Comparison of ENCODE assay signal across 34 cellular contexts in genomic region chr7:155818154-155818819, GRCh38. TPM values are rescaled to one million over a fixed set of nuclear protein-coding genes. Genes with fewer than 3 reads are reported as not detected.
"Had no signal": no experiment of that assay in that cellular context is flagged by ENCODE, and none has a peak within 500 bp of the region (broad histone marks: within the 10 kb centered on the region; RNA-seq: fewer than 3 reads in every experiment).

No MANE protein-coding gene starts in this region.

- H3K27me3 ChIP-seq: ovary had no signal

- H3K9me3 ChIP-seq: gastroesophageal sphincter, ovary had no signal

- DNase-seq: activated CD4-positive, alpha-beta T cell treated with anti-CD3 and anti-CD28 coated beads for 4 hours; activated CD4-positive, alpha-beta T cell treated with anti-CD3 and anti-CD28 coated beads, Interleukin-2, amount 50 U/mL, for 4 hours; activated CD8-positive, alpha-beta memory T cell treated with anti-CD3 and anti-CD28 coated beads, Interleukin-2, amount 50 U/mL, for 4 hours; activated gamma-delta T cell; activated naive CD4-positive, alpha-beta T cell treated with anti-CD3 and anti-CD28 coated beads, Interleukin-2, amount 10 ng/mL, durations not matched to agents 7 days and 5 days; activated naive CD8-positive, alpha-beta T cell treated with anti-CD3 and anti-CD28 coated beads, Interleukin-2, amount 10 ng/mL, durations not matched to agents 7 days and 5 days; activated T-cell treated with anti-CD3 and anti-CD28 coated beads, Interleukin-2, amount 50 U/mL, for 1 hour; amniotic stem cell; caudate nucleus; cortex of kidney; effector memory CD8-positive, alpha-beta T cell; islet precursor cell; left cardiac atrium; left ventricle myocardium superior; mammary epithelial cell; ovary; retina; stimulated activated CD4-positive, alpha-beta T cell treated with anti-CD3 and anti-CD28 coated beads, Interleukin-4, amount 100 ng/mL, for 24 hours; substantia nigra; T-helper 9 cell had no signal

- H3K4me3 ChIP-seq: gastroesophageal sphincter, hepatocyte, ovary, skin epidermis, upper lobe of left lung had no signal

- H3K4me1 ChIP-seq: gastroesophageal sphincter had no signal

- H3K36me3 ChIP-seq: gastroesophageal sphincter, ovary, upper lobe of left lung had no signal

- H3K27ac ChIP-seq: gastroesophageal sphincter, hepatocyte, ovary, skin epidermis, upper lobe of left lung, VCaP had no signal

- ATAC-seq: effector memory CD8-positive, alpha-beta T cell; gastroesophageal sphincter; left cardiac atrium; left ventricle myocardium superior; naive thymus-derived CD8-positive, alpha-beta T cell; sciatic nerve; stimulated activated effector memory CD8-positive, alpha-beta T cell treated with anti-CD3 and anti-CD28 coated beads, Interleukin-12 subunit alpha, Interleukin-12 subunit beta, amount 100 ng/mL, for 72 hours had no signal

RNA-seq across cellular contexts. Expression of gene SHH, which starts 6.0 kb away (rescaled TPM):
- total RNA-seq: activated CD8-positive, alpha-beta memory T cell treated with anti-CD3 and anti-CD28 coated beads for 36 hours; activated naive CD8-positive, alpha-beta T cell treated with anti-CD3 and anti-CD28 coated beads, Interleukin-2, amount 10 ng/mL, durations not matched to agents 7 days and 5 days; activated T-helper 1 cell treated with anti-CD3 and anti-CD28 coated beads, Interleukin-12 subunit alpha, Interleukin-12 subunit beta, Interleukin-2, Interleukin-4 antibody, amounts not matched to agents 30 ng/mL and 10 ng/mL and 1 ng/mL, durations not matched to agents 14 hours and 24 hours and 36 hours; chondrocyte; endothelial cell of umbilical vein; fibroblast of villous mesenchyme; left cardiac atrium; left ventricle myocardium superior; mammary epithelial cell; naive thymus-derived CD8-positive, alpha-beta T cell had no signal
- polyA plus RNA-seq: endothelial cell of umbilical vein, fibroblast of lung, mammary epithelial cell, ovary had no signal
